ENCODE assay signal across 25 cellular contexts in genomic region chr17:41925991-41926590, GRCh38. TPM values are rescaled to one million over a fixed set of nuclear protein-coding genes. Genes with fewer than 3 reads are reported as not detected.
DNase-seq lines count a peak whose midpoint lies in the region; ATAC-seq and TF ChIP-seq lines count a peak whose summit lies in the region.
"Had no signal": no experiment of that assay in that cellular context is flagged by ENCODE, and none has a peak within 500 bp of the region (broad histone marks: within the 10 kb centered on the region; RNA-seq: fewer than 3 reads in every experiment).

No MANE protein-coding gene starts in this region.

- H3K4me1 Mint-ChIP-seq in activated CD4-positive, alpha-beta memory T cell treated with anti-CD3 and anti-CD28 coated beads, Interleukin-2, amount 10 ng/mL, durations not matched to agents 7 days and 5 days, result peaks cover 32% of the 10 kb centered on the region
- peaks cover 8% of the 10 kb centered on the region for H3K4me1 Mint-ChIP-seq in activated CD4-positive, alpha-beta memory T cell treated with anti-CD3 and anti-CD28 coated beads for 36 hours (ENCODE audit: low read depth)
- H3K4me1 Mint-ChIP-seq in progenitor cell of endocrine pancreas (ENCODE audit: low read depth), result peaks cover 13% of the 10 kb centered on the region

- no peak overlapping the region for H3K4me3 ChIP-seq in GM12865 (ENCODE audit: low read depth, low read length)
- H3K4me3 ChIP-seq in adipocyte (ENCODE audit: low read length), result no peak overlapping the region
- no peak overlapping the region for H3K4me3 ChIP-seq in lower leg skin (ENCODE audit: low read depth, poor library complexity, severe bottlenecking)
- H3K4me3 ChIP-seq: MG63 had no signal

- ATAC-seq in left colon (peak; percentile 11), GM18502 (IDR thresholded peaks at IDR 0.05; ENCODE audit: poor library complexity, unreplicated experiment) (no peak)
- ATAC-seq: HCT116 had no signal

- 87% methylated on average over 7 of the region's 7 CpGs for WGBS in lower leg skin, 2 donors

- no peaks in the 10 kb centered on the region for H3K27me3 Mint-ChIP-seq in activated CD4-positive, alpha-beta memory T cell treated with anti-CD3 and anti-CD28 coated beads, Interleukin-2, amount 10 ng/mL, durations not matched to agents 7 days and 5 days
- no peaks in the 10 kb centered on the region for H3K27me3 Mint-ChIP-seq in activated CD4-positive, alpha-beta memory T cell treated with anti-CD3 and anti-CD28 coated beads for 36 hours
- no peaks in the 10 kb centered on the region for H3K27me3 Mint-ChIP-seq in progenitor cell of endocrine pancreas

- peaks cover 8% of the 10 kb centered on the region for H3K4me1 ChIP-seq in adipocyte (ENCODE audit: control insufficient read depth, insufficient read depth, low read length)

- H3K4me3 Mint-ChIP-seq in activated CD4-positive, alpha-beta memory T cell treated with anti-CD3 and anti-CD28 coated beads, Interleukin-2, amount 10 ng/mL, durations not matched to agents 7 days and 5 days, result no peak overlapping the region
- H3K4me3 Mint-ChIP-seq in activated CD4-positive, alpha-beta memory T cell treated with anti-CD3 and anti-CD28 coated beads for 36 hours, result no peak overlapping the region
- H3K4me3 Mint-ChIP-seq in progenitor cell of endocrine pancreas (ENCODE audit: low read depth), result no peak overlapping the region
- H3K4me3 Mint-ChIP-seq: CD14-positive monocyte had no signal

- DNase-seq in activated CD4-positive, alpha-beta memory T cell treated with anti-CD3 and anti-CD28 coated beads, Interleukin-2, amount 10 ng/mL, durations not matched to agents 7 days and 5 days, result no peak
- DNase-seq in activated CD4-positive, alpha-beta memory T cell treated with anti-CD3 and anti-CD28 coated beads for 36 hours, result no peak
- DNase-seq in GM12865 (ENCODE audit: low read depth), result peak; percentile 40
- DNase-seq in adipocyte (ENCODE audit: low read depth), result peak; percentile 62
- DNase-seq in left colon, result peak in 1 of 2 donors; percentile 41
- no peak for DNase-seq in lower leg skin (ENCODE audit: low spot score in 2 of 2)
- DNase-seq in progenitor cell of endocrine pancreas (ENCODE audit: low spot score, unreplicated experiment), result no peak
- DNase-seq: 8988T, AML-193, DMS53, GF-D8, GOT3, Kasumi-1, MG63, NCI-H1417, NCI-H1694 treated with DMSO at 0.1 percent for 48 hours, NCI-H2081 treated with DMSO at 0.1 percent for 48 hours, NCI-H2171 treated with DMSO at 0.1 percent for 48 hours, NCI-H524 treated with DMSO at 0.1 percent for 48 hours, NCI-H82, OCI-M1, Right ventricle myocardium superior had no signal

- H3K9me3 Mint-ChIP-seq in activated CD4-positive, alpha-beta memory T cell treated with anti-CD3 and anti-CD28 coated beads, Interleukin-2, amount 10 ng/mL, durations not matched to agents 7 days and 5 days, result no peaks in the 10 kb centered on the region
- H3K9me3 Mint-ChIP-seq in activated CD4-positive, alpha-beta memory T cell treated with anti-CD3 and anti-CD28 coated beads for 36 hours, result no peaks in the 10 kb centered on the region
- H3K9me3 Mint-ChIP-seq in progenitor cell of endocrine pancreas (ENCODE audit: low read depth), result no peaks in the 10 kb centered on the region
- H3K9me3 Mint-ChIP-seq: CD14-positive monocyte had no signal

- intact Hi-C loops in activated CD4-positive, alpha-beta memory T cell treated with anti-CD3 and anti-CD28 coated beads for 36 hours (cut with micrococcal nuclease), result no loop called here
- intact Hi-C loops in left colon (cut with DNase I, micrococcal nuclease), result no loop called here
- intact Hi-C loops in lower leg skin (cut with DNase I; ENCODE audit: low total_unique reads), result no loop called here

- POLR2A ChIA-PET in activated CD4-positive, alpha-beta memory T cell treated with anti-CD3 and anti-CD28 coated beads, Interleukin-2, amount 10 ng/mL, durations not matched to agents 7 days and 5 days (lab: Charles Lee), result interaction anchor here (7.9 kb wide), 1 partner anchor 8 kb away, joined by 108 read pairs; the partner anchor contains the start of gene ACLY
- POLR2A ChIA-PET in activated CD4-positive, alpha-beta memory T cell treated with anti-CD3 and anti-CD28 coated beads for 36 hours (lab: Charles Lee), result no interaction called here

- no peak for TF ChIP-seq POLR2A in lower leg skin (IDR thresholded peaks at IDR 0.05)

- H3K9ac ChIP-seq in adipocyte (ENCODE audit: low read length), result no peak overlapping the region

- peak overlapping the region; percentile 26 for H3K27ac Mint-ChIP-seq in activated CD4-positive, alpha-beta memory T cell treated with anti-CD3 and anti-CD28 coated beads, Interleukin-2, amount 10 ng/mL, durations not matched to agents 7 days and 5 days
- no peak overlapping the region for H3K27ac Mint-ChIP-seq in activated CD4-positive, alpha-beta memory T cell treated with anti-CD3 and anti-CD28 coated beads for 36 hours
- no peak overlapping the region for H3K27ac Mint-ChIP-seq in progenitor cell of endocrine pancreas

- TF ChIP-seq CTCF in GM12865 (IDR thresholded peaks at IDR 0.05; ENCODE audit: insufficient read depth, low read depth, low read length, missing control alignments) (no peak), lower leg skin (IDR thresholded peaks at IDR 0.05) (no peak), progenitor cell of endocrine pancreas (IDR thresholded peaks at IDR 0.05; ENCODE audit: unreplicated experiment) (no peak)

- H3K27me3 ChIP-seq in adipocyte (replicated peaks; ENCODE audit: control insufficient read depth, insufficient read depth, low read length), result no peaks in the 10 kb centered on the region
- H3K27me3 ChIP-seq: MG63 had no signal

- peaks cover 2% of the 10 kb centered on the region for H3K36me3 Mint-ChIP-seq in activated CD4-positive, alpha-beta memory T cell treated with anti-CD3 and anti-CD28 coated beads, Interleukin-2, amount 10 ng/mL, durations not matched to agents 7 days and 5 days (ENCODE audit: low read depth)
- H3K36me3 Mint-ChIP-seq in activated CD4-positive, alpha-beta memory T cell treated with anti-CD3 and anti-CD28 coated beads for 36 hours, result no peaks in the 10 kb centered on the region
- H3K36me3 Mint-ChIP-seq in progenitor cell of endocrine pancreas (ENCODE audit: insufficient read depth), result no peaks in the 10 kb centered on the region
- H3K36me3 Mint-ChIP-seq: CD14-positive monocyte had no signal

- H3K9me3 ChIP-seq in adipocyte (ENCODE audit: control insufficient read depth, low read length), result no peaks in the 10 kb centered on the region
- H3K9me3 ChIP-seq: MG63 had no signal

- CTCF ChIA-PET in activated CD4-positive, alpha-beta memory T cell treated with anti-CD3 and anti-CD28 coated beads, Interleukin-2, amount 10 ng/mL, durations not matched to agents 7 days and 5 days (lab: Charles Lee), result no interaction called here
- CTCF ChIA-PET in activated CD4-positive, alpha-beta memory T cell treated with anti-CD3 and anti-CD28 coated beads for 36 hours (lab: Charles Lee), result interaction anchor here (0.7 kb wide), 1 partner anchor 95 kb away, joined by 3 read pairs; no protein-coding TSS in a partner anchor

- no peaks in the 10 kb centered on the region for H3K36me3 ChIP-seq in adipocyte (ENCODE audit: control insufficient read depth, insufficient read depth, low read length, severe bottlenecking)
- H3K36me3 ChIP-seq: MG63 had no signal

RNA-seq across cellular contexts. Expression of gene ODAD4, which starts 4.3 kb away (rescaled TPM):
- 1 to 10 TPM; 1.7 to 2.0 TPM for total RNA-seq in activated CD4-positive, alpha-beta memory T cell treated with anti-CD3 and anti-CD28 coated beads, Interleukin-2, amount 10 ng/mL, durations not matched to agents 7 days and 5 days
- total RNA-seq in activated CD4-positive, alpha-beta memory T cell treated with anti-CD3 and anti-CD28 coated beads for 36 hours, result 1 to 10 TPM in 1 of 2 experiments, under 1 TPM in 1; 0.77 to 1.4 TPM
- total RNA-seq in left colon (under 1 TPM; 0.12 to 0.20 TPM), lower leg skin (under 1 TPM in 3 of 4 donors, not detected in 1; 0.13 to 0.42 (median 0.20) TPM), progenitor cell of endocrine pancreas (6.3 and 7.1 TPM in 2 replicates)

RNA-seq across cellular contexts. Expression of gene ACLY, which starts 7.3 kb away (rescaled TPM):
- total RNA-seq in activated CD4-positive, alpha-beta memory T cell treated with anti-CD3 and anti-CD28 coated beads, Interleukin-2, amount 10 ng/mL, durations not matched to agents 7 days and 5 days, result 100 to 1,000 TPM; 177 to 183 TPM
- 100 to 1,000 TPM; 186 to 203 TPM for total RNA-seq in activated CD4-positive, alpha-beta memory T cell treated with anti-CD3 and anti-CD28 coated beads for 36 hours
- 100 to 1,000 TPM in 1 of 2 donors, 10 to 100 TPM in 1; 88.2 to 125 TPM for total RNA-seq in left colon
- 10 to 100 TPM; 50.3 to 73.0 (median 62.4) TPM for total RNA-seq in lower leg skin
- 186 and 188 TPM in 2 replicates for total RNA-seq in progenitor cell of endocrine pancreas

RNA-seq across cellular contexts. Expression of gene CNP, which starts 40.5 kb away (rescaled TPM):
- total RNA-seq in activated CD4-positive, alpha-beta memory T cell treated with anti-CD3 and anti-CD28 coated beads, Interleukin-2, amount 10 ng/mL, durations not matched to agents 7 days and 5 days, result 10 to 100 TPM; 89.8 to 91.0 TPM
- 10 to 100 TPM; 66.6 to 68.0 TPM for total RNA-seq in activated CD4-positive, alpha-beta memory T cell treated with anti-CD3 and anti-CD28 coated beads for 36 hours
- total RNA-seq in left colon (10 to 100 TPM; 45.6 to 53.6 TPM), lower leg skin (10 to 100 TPM; 37.2 to 63.8 (median 44.5) TPM), progenitor cell of endocrine pancreas (98.7 and 102 TPM in 2 replicates)

Comparison
In these comparisons a context has a peak if more than half of its experiments do, and no peak if none do; other contexts are left out.
1. DNase-seq: peak in GM12865 (single experiment) and adipocyte (single experiment); none in activated CD4-positive, alpha-beta memory T cell treated with anti-CD3 and anti-CD28 coated beads, Interleukin-2, amount 10 ng/mL, durations not matched to agents 7 days and 5 days (single experiment), activated CD4-positive, alpha-beta memory T cell treated with anti-CD3 and anti-CD28 coated beads for 36 hours (single experiment), lower leg skin (0 of 2) and progenitor cell of endocrine pancreas (single experiment).